ENCODE assay signal across 7 cellular contexts in the genomic region with DNA sequence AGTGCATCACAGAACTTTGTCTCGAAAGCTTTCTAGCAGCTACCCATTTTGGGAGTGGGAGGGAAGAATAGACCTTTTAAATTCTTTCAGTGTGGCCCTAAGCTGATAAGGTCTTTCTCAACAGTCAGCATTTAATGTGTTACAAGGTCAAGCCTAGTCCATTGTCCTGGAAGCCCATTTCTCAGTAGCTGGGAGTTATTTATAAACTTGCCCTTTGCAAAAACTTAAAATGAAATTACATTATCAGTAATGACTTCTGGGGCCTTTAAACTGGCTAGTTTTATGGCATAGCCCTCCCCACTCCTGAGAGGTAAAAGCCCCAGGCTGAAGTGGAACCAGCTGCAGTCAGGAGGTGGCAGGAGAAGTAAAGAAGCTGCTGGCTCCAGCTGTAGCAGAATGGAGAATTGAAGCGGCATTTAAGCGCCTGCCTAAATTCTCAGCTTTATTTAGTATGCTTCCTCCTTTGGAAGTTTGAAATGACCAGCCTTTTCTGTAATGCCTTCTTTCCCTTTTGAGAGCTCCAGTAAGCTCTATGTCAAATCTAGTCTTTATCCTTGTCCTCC. TPM values are rescaled to one million over a fixed set of nuclear protein-coding genes. Genes with fewer than 3 reads are reported as not detected.
DNase-seq lines count a peak whose midpoint lies in the region; ATAC-seq and TF ChIP-seq lines count a peak whose summit lies in the region.
"Had no signal": no experiment of that assay in that cellular context is flagged by ENCODE, and none has a peak within 500 bp of the region (broad histone marks: within the 10 kb centered on the region; RNA-seq: fewer than 3 reads in every experiment).

No MANE protein-coding gene starts in this region.

- DNase-seq in OCI-LY7 (ENCODE audit: low spot score) (no peak), Right ventricle myocardium superior (no peak), testis (peak; percentile 45), amniotic stem cell (lab: John Stamatoyannopoulos, UW) (no peak), ecto neural progenitor cell (ENCODE audit: low spot score) (no peak), AG08395 (ENCODE audit: low spot score) (no peak)
- DNase-seq: activated naive CD4-positive, alpha-beta T cell treated with anti-CD3 and anti-CD28 coated beads, Interleukin-2, amount 50 U/mL, for 16 hours had no signal

- ATAC-seq in Right ventricle myocardium superior (ENCODE audit: poor library complexity), result peak; percentile 72

- H3K36me3 ChIP-seq in OCI-LY7 (ENCODE audit: insufficient read depth, low read length) (peaks cover 29% of the 10 kb centered on the region), testis (ENCODE audit: low read depth, missing control alignments) (no peaks in the 10 kb centered on the region)

- TF ChIP-seq POLR2A in testis (IDR thresholded peaks at IDR 0.05), result no peak

- POLR2A ChIA-PET in OCI-LY7 (lab: Charles Lee), result interaction anchor here (0.5 to 0.8 kb wide), 3 partner anchors 10 to 100 kb away, joined by 4 to 8 read pairs (median 4); no protein-coding TSS in a partner anchor

- H4K20me1 ChIP-seq in OCI-LY7 (ENCODE audit: insufficient read depth, low read length), result 0 out of 2 replicates have a peak, but pooled peaks cover 12% of the 10 kb centered on the region

- TSS peak; percentile 44 for BruUV-seq in OCI-LY7 (replicated peaks; lab: Mats Ljungman, UMichigan)

- peaks cover 13% of the 10 kb centered on the region for H3K4me1 ChIP-seq in OCI-LY7 (ENCODE audit: insufficient read depth, low read length, poor library complexity, severe bottlenecking)
- H3K4me1 ChIP-seq in testis, result peaks cover 42% of the 10 kb centered on the region

- H3K9me3 ChIP-seq in OCI-LY7 (ENCODE audit: low read length) (no peaks in the 10 kb centered on the region), testis (no peaks in the 10 kb centered on the region)

- 0 out of 2 replicates have a peak, but pooled peaks cover 4% of the 10 kb centered on the region for H3K79me2 ChIP-seq in OCI-LY7 (ENCODE audit: insufficient read depth, low read depth, low read length)

- no peak overlapping the region for H3K4me2 ChIP-seq in OCI-LY7 (ENCODE audit: low read length)

- no peaks in the 10 kb centered on the region for H3K27me3 ChIP-seq in testis

- intact Hi-C loops in OCI-LY7 (cut with micrococcal nuclease; ENCODE audit: unreplicated experiment) (no loop called here), Right ventricle myocardium superior (cut with DNase I) (no loop called here), testis (cut with DNase I; ENCODE audit: low total_unique reads) (no loop called here)

- H2AFZ ChIP-seq in OCI-LY7 (ENCODE audit: low read length), result no peak overlapping the region

- H3K27ac ChIP-seq in OCI-LY7 (ENCODE audit: low read depth, low read length, poor library complexity, severe bottlenecking), result no peak overlapping the region
- peak overlapping the region; percentile 36 to 82 for H3K27ac ChIP-seq in testis

- TF ChIP-seq CTCF in OCI-LY7 (conservative IDR thresholded peaks at IDR 0.05; ENCODE audit: low read length) (no peak), testis (IDR thresholded peaks at IDR 0.05) (no peak)

- H3K4me3 ChIP-seq in OCI-LY7 (ENCODE audit: low read depth, low read length, poor library complexity, severe bottlenecking) (no peak overlapping the region), testis (no peak overlapping the region)

- CTCF ChIA-PET in OCI-LY7 (lab: Charles Lee; ENCODE audit: unreplicated experiment), result interaction anchor here (1.0 to 1.3 kb wide), 2 partner anchors 13 to 22 kb away, joined by 3 to 5 read pairs; partner anchors contain the start of gene COPZ1

- 40 to 41% methylated on average over 3 of the region's 3 CpGs for WGBS in testis, 2 donors

- H3K9me2 ChIP-seq in OCI-LY7 (ENCODE audit: insufficient read depth, low read length), result no peaks in the 10 kb centered on the region

RNA-seq across cellular contexts. Expression of gene COPZ1, which starts 12.4 kb away (rescaled TPM):
- total RNA-seq in OCI-LY7 (2014; rRNA removed; shearing (Covaris generic)), result 77.5 and 86.0 TPM in 2 replicates
- total RNA-seq in OCI-LY7 (2022), result 114 and 121 TPM in 2 replicates
- total RNA-seq in Right ventricle myocardium superior, result 116 TPM
- total RNA-seq in testis, result 10 to 100 TPM; 45.9 to 63.9 TPM
- 123 TPM for polyA plus RNA-seq in testis (ENCODE audit: insufficient read depth, low read depth, low replicate concordance)

RNA-seq across cellular contexts. Expression of gene GPR84, which starts 26.9 kb away (rescaled TPM):
- total RNA-seq in OCI-LY7 (2014; rRNA removed; shearing (Covaris generic)), result not detected in 2 replicates
- total RNA-seq in OCI-LY7 (2022) (0.18 and 0.30 TPM in 2 replicates), Right ventricle myocardium superior (not detected), testis (under 1 TPM in 1 of 2 donors, not detected in 1; 0.43 TPM)
- 0.58 TPM for polyA plus RNA-seq in testis (ENCODE audit: insufficient read depth, low read depth, low replicate concordance)

RNA-seq across cellular contexts. Expression of gene NFE2, which starts 36.5 kb away (rescaled TPM):
- not detected in 2 replicates for total RNA-seq in OCI-LY7 (2014; rRNA removed; shearing (Covaris generic))
- total RNA-seq in OCI-LY7 (2022) (not detected in 2 replicates), Right ventricle myocardium superior (0.40 TPM), testis (1 to 10 TPM in 1 of 2 donors, under 1 TPM in 1; 0.94 to 1.9 TPM)
- 2.6 TPM for polyA plus RNA-seq in testis (ENCODE audit: insufficient read depth, low read depth, low replicate concordance)

RNA-seq across cellular contexts. Expression of gene ZNF385A, which starts 47.2 kb away (rescaled TPM):
- 0.18 and 0.32 TPM in 2 replicates for total RNA-seq in OCI-LY7 (2014; rRNA removed; shearing (Covaris generic))
- total RNA-seq in OCI-LY7 (2022) (2.6 and 2.9 TPM in 2 replicates), Right ventricle myocardium superior (10.7 TPM), testis (1 to 10 TPM; 3.5 to 5.6 TPM)
- 10.9 TPM for polyA plus RNA-seq in testis (ENCODE audit: insufficient read depth, low read depth, low replicate concordance)

RNA-seq across cellular contexts. Expression of gene HNRNPA1, which starts 56.8 kb away (rescaled TPM):
- total RNA-seq in OCI-LY7 (2014; rRNA removed; shearing (Covaris generic)), result 713 and 899 TPM in 2 replicates
- total RNA-seq in OCI-LY7 (2022) (2,128 and 2,331 TPM in 2 replicates), Right ventricle myocardium superior (389 TPM), testis (100 to 1,000 TPM; 250 to 293 TPM)
- 534 TPM for polyA plus RNA-seq in testis (ENCODE audit: insufficient read depth, low read depth, low replicate concordance)
